1 cellular context compared by ENCODE assay signal in genomic region chr20:43904195-43904594, GRCh38.
TF ChIP-seq lines count a peak whose summit lies in the region.

No MANE protein-coding gene starts in this region.

TF ChIP-seq in A549, 52 proteins besides CTCF, POLR2A, EP300 and RAD21:
- TF ChIP-seq CBX8 (IDR thresholded peaks at IDR 0.05) (no peak), CBX2 (IDR thresholded peaks at IDR 0.05; ENCODE audit: borderline replicate concordance, low read depth) (no peak), ESRRA (IDR thresholded peaks at IDR 0.05; ENCODE audit: borderline replicate concordance, low read length) (no peak), ZC3H11A (IDR thresholded peaks at IDR 0.05) (no peak), POLR2AphosphoS2 (conservative IDR thresholded peaks at IDR 0.05; ENCODE audit: low read length) (no peak), ZFP36 (IDR thresholded peaks at IDR 0.05; ENCODE audit: borderline replicate concordance, partially characterized antibody) (no peak), MAZ (IDR thresholded peaks at IDR 0.05; ENCODE audit: borderline replicate concordance, low read depth, low read length) (no peak), BHLHE40 (IDR thresholded peaks at IDR 0.05; ENCODE audit: low read depth, low read length) (no peak), CHD2 (IDR thresholded peaks at IDR 0.05; ENCODE audit: low read length, partially characterized antibody) (no peak), NPAS2 (CRISPR knock-in tag; IDR thresholded peaks at IDR 0.05; ENCODE audit: borderline replicate concordance) (no peak), BCL3 (IDR thresholded peaks at IDR 0.05) (no peak), CEBPB (IDR thresholded peaks at IDR 0.05) (no peak), USF2 (IDR thresholded peaks at IDR 0.05) (no peak), EHF (CRISPR knock-in tag; IDR thresholded peaks at IDR 0.05) (no peak), RNF2 (IDR thresholded peaks at IDR 0.05; ENCODE audit: borderline replicate concordance, low read depth) (no peak), HOXA7 (CRISPR knock-in tag; IDR thresholded peaks at IDR 0.05) (no peak), HES2 (IDR thresholded peaks at IDR 0.05) (no peak), FOSL2 (IDR thresholded peaks at IDR 0.05) (no peak), FOSL2 (CRISPR knock-in tag; IDR thresholded peaks at IDR 0.05) (no peak)
